Comparison of ENCODE assay signal across 20 cellular contexts in genomic region chr10:112296908-112297331, GRCh38. TPM values are rescaled to one million over a fixed set of nuclear protein-coding genes. Genes with fewer than 3 reads are reported as not detected.
"Had no signal": no experiment of that assay in that cellular context is flagged by ENCODE, and none has a peak within 500 bp of the region (broad histone marks: within the 10 kb centered on the region; RNA-seq: fewer than 3 reads in every experiment).

No MANE protein-coding gene starts in this region.

- H3K36me3 ChIP-seq: colonic mucosa, prostate gland had no signal

- H3K4me1 ChIP-seq: colonic mucosa, prostate gland had no signal

- H3K4me3 ChIP-seq: colonic mucosa, prostate gland had no signal

- H3K27me3 ChIP-seq: colonic mucosa had no signal

- H3K27ac ChIP-seq: colonic mucosa, prostate gland had no signal

- DNase-seq: activated CD4-positive, alpha-beta memory T cell treated with anti-CD3 and anti-CD28 coated beads for 36 hours; activated CD4-positive, alpha-beta T cell treated with anti-CD3 and anti-CD28 coated beads for 1 hour; activated gamma-delta T cell treated with Interleukin-2 at 50 U/mL for 16 hours; activated naive CD8-positive, alpha-beta T cell treated with anti-CD3 and anti-CD28 coated beads, Interleukin-2, amount 10 ng/mL, durations not matched to agents 7 days and 5 days; activated T-cell treated with anti-CD3 and anti-CD28 coated beads, Interleukin-2, amount 50 U/mL, for 48 hours; colonic mucosa; effector CD4-positive, alpha-beta T cell; hippocampal formation; naive thymus-derived CD8-positive, alpha-beta T cell; stimulated activated CD4-positive, alpha-beta T cell treated with anti-CD3 and anti-CD28 coated beads, Interleukin-2, amount 100 ng/mL, for 24 hours; stimulated activated naive B cell treated with anti-CD40 and anti-IgM and Interleukin-4, amounts not matched to agents 10 μg/mL and 1 μg/mL and 100 μg/mL, for 72 hours; T-helper 9 cell had no signal

- H3K9me3 ChIP-seq: colonic mucosa, prostate gland had no signal

- ATAC-seq: naive thymus-derived CD8-positive, alpha-beta T cell; stimulated activated naive B cell treated with anti-CD40 and anti-IgM and Interleukin-4, amounts not matched to agents 10 μg/mL and 1 μg/mL and 100 μg/mL, for 72 hours had no signal

RNA-seq across cellular contexts. Expression of gene TECTB, which starts 13.7 kb away (rescaled TPM):
- total RNA-seq: activated CD4-positive, alpha-beta memory T cell treated with anti-CD3 and anti-CD28 coated beads for 36 hours; activated naive CD8-positive, alpha-beta T cell treated with anti-CD3 and anti-CD28 coated beads, Interleukin-2, amount 10 ng/mL, durations not matched to agents 7 days and 5 days; astrocyte; colonic mucosa; endothelial cell of umbilical vein; kidney epithelial cell; lung microvascular endothelial cell; mononuclear cell; naive thymus-derived CD8-positive, alpha-beta T cell; prostate gland; sciatic nerve; ureter had no signal
- polyA plus RNA-seq: endothelial cell of umbilical vein; naive thymus-derived CD8-positive, alpha-beta T cell had no signal
